In the genomic region with DNA sequence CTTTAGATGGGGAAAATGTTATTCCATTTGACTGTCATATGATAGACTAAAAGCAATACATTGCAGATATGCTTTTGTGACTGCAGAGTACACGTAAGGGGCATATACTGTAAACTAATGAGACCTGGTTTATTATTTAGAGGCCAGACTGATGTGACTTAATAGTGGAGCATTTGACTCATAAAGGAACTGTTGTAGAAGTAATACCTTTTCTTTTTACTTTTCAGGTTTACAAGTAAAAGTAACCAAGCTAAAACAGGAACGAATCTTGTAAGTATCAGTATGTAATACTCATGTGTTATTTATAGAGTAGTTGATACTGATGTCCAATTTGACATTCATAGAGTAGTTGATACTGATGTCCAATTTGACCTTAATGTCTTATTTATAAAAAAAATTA, we compare ENCODE assay signal across 1 cellular context.
TF ChIP-seq lines count a peak whose summit lies in the region.

No MANE protein-coding gene starts in this region.

TF ChIP-seq in GM12878, 131 proteins besides CTCF, POLR2A, EP300 and RAD21:
- no peak for TF ChIP-seq FOS (IDR thresholded peaks at IDR 0.05; ENCODE audit: borderline replicate concordance, extremely low read depth, insufficient read length)
- no peak for TF ChIP-seq STAT3 (IDR thresholded peaks at IDR 0.05; ENCODE audit: low read depth, low read length)
- peak; percentile 47 for TF ChIP-seq JUNB (IDR thresholded peaks at IDR 0.05)
- TF ChIP-seq, protein P1, sequence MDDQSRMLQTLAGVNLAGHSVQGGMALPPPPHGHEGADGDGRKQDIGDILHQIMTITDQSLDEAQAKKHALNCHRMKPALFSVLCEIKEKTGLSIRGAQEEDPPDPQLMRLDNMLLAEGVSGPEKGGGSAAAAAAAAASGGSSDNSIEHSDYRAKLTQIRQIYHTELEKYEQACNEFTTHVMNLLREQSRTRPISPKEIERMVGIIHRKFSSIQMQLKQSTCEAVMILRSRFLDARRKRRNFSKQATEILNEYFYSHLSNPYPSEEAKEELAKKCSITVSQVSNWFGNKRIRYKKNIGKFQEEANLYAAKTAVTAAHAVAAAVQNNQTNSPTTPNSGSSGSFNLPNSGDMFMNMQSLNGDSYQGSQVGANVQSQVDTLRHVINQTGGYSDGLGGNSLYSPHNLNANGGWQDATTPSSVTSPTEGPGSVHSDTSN (IDR thresholded peaks at IDR 0.05; ENCODE audit: insufficient replicate concordance, low read depth, low read length), result no peak
- no peak for TF ChIP-seq SUPT20H (IDR thresholded peaks at IDR 0.05; ENCODE audit: borderline replicate concordance, control insufficient read depth, low read depth, low read length)
- no peak for TF ChIP-seq BCL11A (IDR thresholded peaks at IDR 0.05; ENCODE audit: low read depth, low read length)
- no peak for TF ChIP-seq MTA2 (IDR thresholded peaks at IDR 0.05; ENCODE audit: low read depth)
- no peak for TF ChIP-seq MEF2A (IDR thresholded peaks at IDR 0.05; ENCODE audit: insufficient read depth, low read depth, low read length)
